12 cellular contexts compared by ENCODE assay signal in genomic region chr11:34067383-34068065, GRCh38. TPM values are rescaled to one million over a fixed set of nuclear protein-coding genes. Genes with fewer than 3 reads are reported as not detected.
DNase-seq lines count a peak whose midpoint lies in the region; ATAC-seq, FAIRE-seq and TF ChIP-seq lines count a peak whose summit lies in the region.
"Had no signal": no experiment of that assay in that cellular context is flagged by ENCODE, and none has a peak within 500 bp of the region (broad histone marks: within the 10 kb centered on the region; RNA-seq: fewer than 3 reads in every experiment).

No MANE protein-coding gene starts in this region.

- H3K27ac ChIP-seq in kidney (ENCODE audit: low read depth in 2 of 2, low read length in 2 of 2): no peak overlapping the region
- H3K27ac ChIP-seq: tibial nerve had no signal

- no peak overlapping the region for H3K9ac ChIP-seq in kidney (ENCODE audit: low read length in 2 of 2)

- peaks cover 60% of the 10 kb centered on the region for H3K4me1 Mint-ChIP-seq in activated CD4-positive, alpha-beta memory T cell treated with anti-CD3 and anti-CD28 coated beads, Interleukin-2, amount 10 ng/mL, durations not matched to agents 7 days and 5 days
- H3K4me1 Mint-ChIP-seq in activated CD4-positive, alpha-beta memory T cell treated with anti-CD3 and anti-CD28 coated beads for 36 hours (ENCODE audit: low read depth): peaks cover 55% of the 10 kb centered on the region
- peaks cover 49% of the 10 kb centered on the region for H3K4me1 Mint-ChIP-seq in T-helper 17 cell
- peaks cover 25 to 80% (median 65%) of the 10 kb centered on the region in 4 donors for H3K4me1 Mint-ChIP-seq in naive thymus-derived CD8-positive, alpha-beta T cell
- peaks cover 6% of the 10 kb centered on the region for H3K4me1 Mint-ChIP-seq in Caco-2 (ENCODE audit: low read depth, unreplicated experiment)

- no peak for DNase-seq in activated CD4-positive, alpha-beta memory T cell treated with anti-CD3 and anti-CD28 coated beads, Interleukin-2, amount 10 ng/mL, durations not matched to agents 7 days and 5 days
- no peak for DNase-seq in activated CD4-positive, alpha-beta memory T cell treated with anti-CD3 and anti-CD28 coated beads for 36 hours
- DNase-seq in GM19239 (ENCODE audit: insufficient read length, low spot score) (no peak), T-helper 17 cell (no peak), Caco-2 (no peak), HK-2 (ENCODE audit: unreplicated experiment) (no peak), kidney (no peak)
- no peak for DNase-seq in naive thymus-derived CD8-positive, alpha-beta T cell
- DNase-seq: activated CD8-positive, alpha-beta memory T cell treated with anti-CD3 and anti-CD28 coated beads, Interleukin-2, amount 50 U/mL, for 48 hours; NCI-H1694 had no signal

- POLR2A ChIA-PET in activated CD4-positive, alpha-beta memory T cell treated with anti-CD3 and anti-CD28 coated beads, Interleukin-2, amount 10 ng/mL, durations not matched to agents 7 days and 5 days (lab: Charles Lee): interaction anchor here (0.9 to 2.3 kb wide), 4 partner anchors 9 to 37 kb away, joined by 3 to 9 read pairs (median 5); partner anchors contain the start of gene NAT10
- POLR2A ChIA-PET in activated CD4-positive, alpha-beta memory T cell treated with anti-CD3 and anti-CD28 coated beads for 36 hours (lab: Charles Lee): interaction anchor here (1.1 kb wide), 1 partner anchor 11 kb away, joined by 5 read pairs; no protein-coding TSS in a partner anchor
- POLR2A ChIA-PET in naive thymus-derived CD8-positive, alpha-beta T cell (lab: Charles Lee): interaction anchor here (0.7 to 1.1 kb wide), 2 partner anchors 14 to 998 kb away, joined by 4 to 5 read pairs; no protein-coding TSS in a partner anchor
- POLR2A ChIA-PET in Caco-2 (lab: Charles Lee): no interaction called here

- H3K4me3 Mint-ChIP-seq in activated CD4-positive, alpha-beta memory T cell treated with anti-CD3 and anti-CD28 coated beads, Interleukin-2, amount 10 ng/mL, durations not matched to agents 7 days and 5 days: no peak overlapping the region
- no peak overlapping the region for H3K4me3 Mint-ChIP-seq in activated CD4-positive, alpha-beta memory T cell treated with anti-CD3 and anti-CD28 coated beads for 36 hours
- H3K4me3 Mint-ChIP-seq in T-helper 17 cell (no peak overlapping the region), Caco-2 (ENCODE audit: unreplicated experiment) (no peak overlapping the region)
- H3K4me3 Mint-ChIP-seq in naive thymus-derived CD8-positive, alpha-beta T cell: peak overlapping the region in 7 of 10 donors; percentile 5 to 48 (median 42)

- no peaks in the 10 kb centered on the region for H3K27me3 Mint-ChIP-seq in activated CD4-positive, alpha-beta memory T cell treated with anti-CD3 and anti-CD28 coated beads, Interleukin-2, amount 10 ng/mL, durations not matched to agents 7 days and 5 days
- no peaks in the 10 kb centered on the region for H3K27me3 Mint-ChIP-seq in activated CD4-positive, alpha-beta memory T cell treated with anti-CD3 and anti-CD28 coated beads for 36 hours
- H3K27me3 Mint-ChIP-seq in T-helper 17 cell: no peaks in the 10 kb centered on the region
- H3K27me3 Mint-ChIP-seq in naive thymus-derived CD8-positive, alpha-beta T cell: no peaks in the 10 kb centered on the region
- H3K27me3 Mint-ChIP-seq in Caco-2 (ENCODE audit: insufficient read depth, unreplicated experiment): no peaks in the 10 kb centered on the region

- H3K27ac Mint-ChIP-seq in activated CD4-positive, alpha-beta memory T cell treated with anti-CD3 and anti-CD28 coated beads, Interleukin-2, amount 10 ng/mL, durations not matched to agents 7 days and 5 days: peak overlapping the region; percentile 29
- no peak overlapping the region for H3K27ac Mint-ChIP-seq in activated CD4-positive, alpha-beta memory T cell treated with anti-CD3 and anti-CD28 coated beads for 36 hours
- H3K27ac Mint-ChIP-seq in T-helper 17 cell (peak overlapping the region; percentile 56), Caco-2 (ENCODE audit: unreplicated experiment) (no peak overlapping the region)
- H3K27ac Mint-ChIP-seq in naive thymus-derived CD8-positive, alpha-beta T cell: peak overlapping the region in 7 of 10 donors; percentile 19 to 66 (median 29)

- no peaks in the 10 kb centered on the region for H3K9me3 ChIP-seq in T-helper 17 cell (ENCODE audit: control insufficient read depth, low read length, poor library complexity, severe bottlenecking)
- H3K9me3 ChIP-seq in Caco-2: no peaks in the 10 kb centered on the region
- no peaks in the 10 kb centered on the region for H3K9me3 ChIP-seq in kidney (ENCODE audit: control insufficient read depth in 1 of 2, low read length in 2 of 2)
- H3K9me3 ChIP-seq: tibial nerve had no signal

- BruUV-seq in Caco-2 (replicated peaks; lab: Mats Ljungman, UMichigan): no TSS peak

- peaks cover 9% of the 10 kb centered on the region for H3K4me1 ChIP-seq in Caco-2
- peaks cover 3 to 7% of the 10 kb centered on the region in 2 donors for H3K4me1 ChIP-seq in kidney (ENCODE audit: control insufficient read depth in 1 of 2, insufficient read depth in 1 of 2, low read depth in 1 of 2, low read length in 2 of 2)

- CTCF ChIA-PET in activated CD4-positive, alpha-beta memory T cell treated with anti-CD3 and anti-CD28 coated beads, Interleukin-2, amount 10 ng/mL, durations not matched to agents 7 days and 5 days (lab: Charles Lee): interaction anchor here (0.7 to 1.1 kb wide), 3 partner anchors 17 to 992 kb away, joined by 3 to 4 read pairs (median 3); partner anchors contain the start of gene CAPRIN1
- CTCF ChIA-PET in activated CD4-positive, alpha-beta memory T cell treated with anti-CD3 and anti-CD28 coated beads for 36 hours (lab: Charles Lee): interaction anchor here (1.2 to 1.4 kb wide), 2 partner anchors 13 to 71 kb away, joined by 3 to 4 read pairs; no protein-coding TSS in a partner anchor
- CTCF ChIA-PET in Caco-2 (lab: Charles Lee): no interaction called here

- H3K27me3 ChIP-seq in Caco-2 (replicated peaks; ENCODE audit: control insufficient read depth, insufficient read depth, low read length): no peaks in the 10 kb centered on the region
- H3K27me3 ChIP-seq: tibial nerve had no signal

- TF ChIP-seq CTCF in Caco-2 (IDR thresholded peaks at IDR 0.05; ENCODE audit: insufficient read depth in 1 of 2, low read depth in 1 of 2, low read length in 1 of 2, severe bottlenecking in 1 of 2, unreplicated experiment in 1 of 2) (no peak), kidney (IDR thresholded peaks at IDR 0.05; ENCODE audit: borderline replicate concordance, extremely low read depth, insufficient read depth) (no peak)

- FAIRE-seq in GM19239 (lab: Jason Lieb, UNC) (peak; percentile 44), kidney (lab: Jason Lieb, UNC) (no peak)

- H3K36me3 Mint-ChIP-seq in activated CD4-positive, alpha-beta memory T cell treated with anti-CD3 and anti-CD28 coated beads, Interleukin-2, amount 10 ng/mL, durations not matched to agents 7 days and 5 days (ENCODE audit: low read depth): peaks cover 55% of the 10 kb centered on the region
- peaks cover 18% of the 10 kb centered on the region for H3K36me3 Mint-ChIP-seq in activated CD4-positive, alpha-beta memory T cell treated with anti-CD3 and anti-CD28 coated beads for 36 hours
- H3K36me3 Mint-ChIP-seq in T-helper 17 cell (ENCODE audit: low read depth) (peaks cover 2% of the 10 kb centered on the region), Caco-2 (ENCODE audit: insufficient read depth, unreplicated experiment) (peaks cover 78% of the 10 kb centered on the region)
- H3K36me3 Mint-ChIP-seq in naive thymus-derived CD8-positive, alpha-beta T cell: peaks cover 0 to 51% (median 0%) of the 10 kb centered on the region in 3 donors

- ATAC-seq in T-helper 17 cell: peak; percentile 39
- ATAC-seq in naive thymus-derived CD8-positive, alpha-beta T cell: no peak
- ATAC-seq: sciatic nerve had no signal

- H3K36me3 ChIP-seq in Caco-2 (ENCODE audit: control insufficient read depth, insufficient read depth, low read length) (no peaks in the 10 kb centered on the region), kidney (ENCODE audit: control insufficient read depth in 1 of 2, insufficient read depth in 2 of 2, low read length in 2 of 2) (peaks cover 3 to 8% of the 10 kb centered on the region in 2 donors)

- intact Hi-C loops in activated CD4-positive, alpha-beta memory T cell treated with anti-CD3 and anti-CD28 coated beads for 36 hours (cut with micrococcal nuclease): loop anchor here (2.0 to 5.0 kb wide), 2 partner anchors 17 to 70 kb away; no protein-coding TSS in a partner anchor
- intact Hi-C loops in Caco-2 (cut with micrococcal nuclease; ENCODE audit: unreplicated experiment): no loop called here
- intact Hi-C loops in kidney (cut with DNase I): no loop called here

- H3K9me3 Mint-ChIP-seq in activated CD4-positive, alpha-beta memory T cell treated with anti-CD3 and anti-CD28 coated beads, Interleukin-2, amount 10 ng/mL, durations not matched to agents 7 days and 5 days: no peaks in the 10 kb centered on the region
- H3K9me3 Mint-ChIP-seq in activated CD4-positive, alpha-beta memory T cell treated with anti-CD3 and anti-CD28 coated beads for 36 hours: no peaks in the 10 kb centered on the region
- no peaks in the 10 kb centered on the region for H3K9me3 Mint-ChIP-seq in naive thymus-derived CD8-positive, alpha-beta T cell
- H3K9me3 Mint-ChIP-seq in Caco-2 (ENCODE audit: unreplicated experiment): no peaks in the 10 kb centered on the region

- H3K4me3 ChIP-seq in Caco-2 (ENCODE audit: low read depth, low read length) (no peak overlapping the region), kidney (ENCODE audit: low read length in 2 of 2) (no peak overlapping the region)
- H3K4me3 ChIP-seq: tibial nerve had no signal

RNA-seq across cellular contexts. Expression of gene CAPRIN1, which starts 16.0 kb away (rescaled TPM):
- 100 to 1,000 TPM; 191 to 200 TPM for total RNA-seq in activated CD4-positive, alpha-beta memory T cell treated with anti-CD3 and anti-CD28 coated beads, Interleukin-2, amount 10 ng/mL, durations not matched to agents 7 days and 5 days
- total RNA-seq in activated CD4-positive, alpha-beta memory T cell treated with anti-CD3 and anti-CD28 coated beads for 36 hours: 100 to 1,000 TPM; 261 to 264 TPM
- total RNA-seq in T-helper 17 cell (100 to 1,000 TPM; 109 to 120 TPM), Caco-2 (2022) (217 and 224 TPM in 2 replicates), kidney (174 TPM)
- total RNA-seq in naive thymus-derived CD8-positive, alpha-beta T cell: 100 to 1,000 TPM; 163 TPM
- polyA plus RNA-seq in naive thymus-derived CD8-positive, alpha-beta T cell: 10 to 100 TPM; 42.0 to 82.5 (median 57.1) TPM
- 83.3 TPM for polyA plus RNA-seq in kidney (ENCODE audit: insufficient read depth, low read depth, low replicate concordance)

RNA-seq across cellular contexts. Expression of gene NAT10, which starts 37.9 kb away (rescaled TPM):
- 10 to 100 TPM; 52.9 to 57.8 TPM for total RNA-seq in activated CD4-positive, alpha-beta memory T cell treated with anti-CD3 and anti-CD28 coated beads, Interleukin-2, amount 10 ng/mL, durations not matched to agents 7 days and 5 days
- 10 to 100 TPM; 84.7 to 87.6 TPM for total RNA-seq in activated CD4-positive, alpha-beta memory T cell treated with anti-CD3 and anti-CD28 coated beads for 36 hours
- total RNA-seq in T-helper 17 cell (10 to 100 TPM; 53.0 to 59.1 TPM), Caco-2 (2022) (91.4 and 101 TPM in 2 replicates), kidney (43.1 TPM)
- 10 to 100 TPM; 78.1 to 92.8 TPM for total RNA-seq in naive thymus-derived CD8-positive, alpha-beta T cell
- polyA plus RNA-seq in naive thymus-derived CD8-positive, alpha-beta T cell: 10 to 100 TPM; 25.2 to 56.7 (median 41.9) TPM
- 24.1 TPM for polyA plus RNA-seq in kidney (ENCODE audit: insufficient read depth, low read depth, low replicate concordance)

Comparison
In these comparisons a context has a peak if more than half of its experiments do, and no peak if none do; other contexts are left out.
1. H3K27ac Mint-ChIP-seq: peak in activated CD4-positive, alpha-beta memory T cell treated with anti-CD3 and anti-CD28 coated beads, Interleukin-2, amount 10 ng/mL, durations not matched to agents 7 days and 5 days (single experiment), T-helper 17 cell (single experiment) and naive thymus-derived CD8-positive, alpha-beta T cell (7 of 10); none in activated CD4-positive, alpha-beta memory T cell treated with anti-CD3 and anti-CD28 coated beads for 36 hours (single experiment) and Caco-2 (single experiment).
2. H3K4me3 Mint-ChIP-seq: peak in naive thymus-derived CD8-positive, alpha-beta T cell (7 of 10); none in activated CD4-positive, alpha-beta memory T cell treated with anti-CD3 and anti-CD28 coated beads, Interleukin-2, amount 10 ng/mL, durations not matched to agents 7 days and 5 days (single experiment), activated CD4-positive, alpha-beta memory T cell treated with anti-CD3 and anti-CD28 coated beads for 36 hours (single experiment), T-helper 17 cell (single experiment) and Caco-2 (single experiment).